9 cellular contexts compared by ENCODE assay signal in the genomic region with DNA sequence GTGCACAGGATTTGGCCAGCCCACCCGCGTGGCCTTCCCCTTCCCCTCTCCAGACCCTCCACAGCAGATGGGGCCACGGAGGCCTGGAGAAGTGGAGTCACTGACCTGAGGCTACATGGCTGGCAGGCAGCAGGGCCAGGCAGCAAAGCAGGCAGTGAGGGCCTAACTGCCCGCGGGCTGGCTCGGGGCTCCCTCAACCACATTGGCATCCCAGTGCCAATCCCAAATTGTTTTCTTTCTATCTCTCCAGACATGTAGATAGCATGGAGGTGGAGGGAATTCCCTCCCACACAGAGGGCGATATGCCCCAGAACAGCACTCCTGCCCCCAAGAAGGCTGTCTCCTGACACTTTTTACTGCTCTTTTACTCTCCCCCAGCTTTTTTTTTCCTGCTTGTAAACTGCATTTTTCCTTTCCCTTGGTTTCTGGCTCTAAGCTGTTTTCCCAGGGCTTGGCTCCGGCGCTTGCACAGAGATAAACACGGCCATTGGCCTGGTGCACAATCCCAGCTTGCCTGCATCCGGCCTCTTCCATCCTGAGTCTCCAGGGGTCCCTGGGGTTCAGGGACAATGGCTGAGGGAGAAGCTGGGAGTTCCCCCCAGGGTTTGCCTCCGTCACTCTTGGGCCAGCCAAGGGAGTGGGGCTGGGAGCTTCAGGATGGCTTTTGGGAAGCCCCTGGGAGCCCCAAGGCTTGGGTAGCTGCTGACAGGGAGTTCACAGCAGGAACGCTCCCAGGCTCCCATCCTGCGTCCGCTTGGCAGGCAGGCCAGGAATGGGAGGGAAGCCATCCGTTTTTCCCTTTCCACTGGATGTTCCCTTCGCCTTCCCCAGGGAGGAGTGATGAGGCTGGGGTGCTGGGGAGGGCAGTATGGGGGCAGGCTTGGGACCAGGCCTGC. TPM values are rescaled to one million over a fixed set of nuclear protein-coding genes. Genes with fewer than 3 reads are reported as not detected.
DNase-seq lines count a peak whose midpoint lies in the region; ATAC-seq and TF ChIP-seq lines count a peak whose summit lies in the region.
"Had no signal": no experiment of that assay in that cellular context is flagged by ENCODE, and none has a peak within 500 bp of the region (broad histone marks: within the 10 kb centered on the region; RNA-seq: fewer than 3 reads in every experiment).

No MANE protein-coding gene starts in this region.

- H3K36me3 Mint-ChIP-seq in type B pancreatic cell = no peaks in the 10 kb centered on the region

- no peaks in the 10 kb centered on the region for H3K9me3 ChIP-seq in Panc1 (ENCODE audit: control insufficient read depth, insufficient read depth, low read depth, low read length)
- H3K9me3 ChIP-seq in uterus = no peaks in the 10 kb centered on the region

- H3K27ac Mint-ChIP-seq in type B pancreatic cell = no peak overlapping the region

- in situ Hi-C loops in Panc1 (cut with HindIII; ENCODE audit: low pct_unique_long_range_greater_than_20kb, low sequenced_read_pairs) = no loop called here

- ATAC-seq in Panc1 (peak; percentile 23), HG03457 (IDR thresholded peaks at IDR 0.05; ENCODE audit: unreplicated experiment) (no peak)

- peaks cover 28% of the 10 kb centered on the region for H3K4me1 Mint-ChIP-seq in type B pancreatic cell (ENCODE audit: unreplicated experiment)

- no peak overlapping the region for H3K4me3 ChIP-seq in Panc1 (ENCODE audit: low read depth in 2 of 2, low read length in 2 of 2)
- H3K4me3 ChIP-seq in uterus = peak overlapping the region in 1 of 2 donors; percentile 1

- H3K27me3 ChIP-seq in Panc1 (ENCODE audit: control insufficient read depth, insufficient read depth, low read length) (no peaks in the 10 kb centered on the region), uterus (no peaks in the 10 kb centered on the region)

- POLR2A ChIA-PET in Panc1 (lab: Charles Lee) = interaction anchor here (0.6 kb wide), 1 partner anchor 355 kb away, joined by 3 read pairs; no protein-coding TSS in a partner anchor

- no peak for DNase-seq in Panc1 (ENCODE audit: low read depth, low spot score)
- DNase-seq in fibroblast of gingiva (ENCODE audit: low read depth) = peak; percentile 36
- DNase-seq in myocyte (ENCODE audit: low read depth) = peak; percentile 62
- peak; percentile 74 to 79 for DNase-seq in uterus
- DNase-seq in NCI-H524 (lab: John Stamatoyannopoulos, UW) = no peak
- no peak for DNase-seq in type B pancreatic cell (ENCODE audit: extremely low spot score, unreplicated experiment)
- DNase-seq: activated CD8-positive, alpha-beta memory T cell treated with anti-CD3 and anti-CD28 coated beads for 24 hours; NCI-H526 treated with DMSO at 0.1 percent for 48 hours had no signal

- intact Hi-C loops in Panc1 (cut with micrococcal nuclease; ENCODE audit: unreplicated experiment) (no loop called here), uterus (cut with DNase I; ENCODE audit: low total_unique reads) (no loop called here)

- TF ChIP-seq POLR2A in uterus (IDR thresholded peaks at IDR 0.05) = peak in 1 of 2 donors; percentile 14

- H3K27ac ChIP-seq in Panc1 (ENCODE audit: low read length) = peak overlapping the region; percentile 77
- H3K27ac ChIP-seq in uterus = peak overlapping the region; percentile 94 to 99

- TF ChIP-seq CTCF in Panc1 (IDR thresholded peaks at IDR 0.05) (no peak), uterus (IDR thresholded peaks at IDR 0.05) (no peak), type B pancreatic cell (conservative IDR thresholded peaks at IDR 0.05) (no peak)

- CTCF ChIA-PET in Panc1 (lab: Charles Lee) = interaction anchor here (0.6 kb wide), 1 partner anchor 108 kb away, joined by 3 read pairs; no protein-coding TSS in a partner anchor

- H3K36me3 ChIP-seq in Panc1 (ENCODE audit: control insufficient read depth, insufficient read depth, low read length) (no peaks in the 10 kb centered on the region), uterus (no peaks in the 10 kb centered on the region)

- peaks cover 46% of the 10 kb centered on the region for H3K4me1 ChIP-seq in Panc1 (ENCODE audit: control insufficient read depth, insufficient read depth, low read length)
- peaks cover 40 to 67% of the 10 kb centered on the region in 2 donors for H3K4me1 ChIP-seq in uterus

- H3K27me3 Mint-ChIP-seq in type B pancreatic cell = no peaks in the 10 kb centered on the region

- BruUV-seq in Panc1 (replicated peaks; lab: Mats Ljungman, UMichigan) = no TSS peak

- H3K4me3 Mint-ChIP-seq in type B pancreatic cell = no peak overlapping the region

- H3K9me3 Mint-ChIP-seq in type B pancreatic cell = no peaks in the 10 kb centered on the region

RNA-seq across cellular contexts. Expression of a gene that starts 7.0 kb away (rescaled TPM):
- total RNA-seq in Panc1 (2021; ENCODE audit: unreplicated experiment) = 76.4 TPM
- polyA plus RNA-seq in Panc1 (2012; ENCODE audit: insufficient read length) = 79.0 TPM
- 24.1 and 28.3 TPM in 2 replicates for total RNA-seq in myocyte
- polyA plus RNA-seq in myocyte (2012) = 98.4 TPM
- 100 to 1,000 TPM in 1 of 4 donors, 10 to 100 TPM in 3; 51.2 to 156 (median 55.3) TPM for total RNA-seq in uterus
- 65.2 and 86.1 TPM in 2 replicates for total RNA-seq in type B pancreatic cell (ENCODE audit: low replicate concordance)

RNA-seq across cellular contexts. Expression of a gene that starts 39.3 kb away (rescaled TPM):
- total RNA-seq in Panc1 (2021; ENCODE audit: unreplicated experiment) (282 TPM), myocyte (249 and 277 TPM in 2 replicates), uterus (100 to 1,000 TPM; 169 to 551 (median 202) TPM), type B pancreatic cell (ENCODE audit: low replicate concordance) (263 and 313 TPM in 2 replicates)
- 264 TPM for polyA plus RNA-seq in Panc1 (2012; ENCODE audit: insufficient read length)
- polyA plus RNA-seq in myocyte (2012) = 230 TPM

Comparison
In these comparisons a context has a peak if more than half of its experiments do, and no peak if none do; other contexts are left out.
1. DNase-seq: peak in fibroblast of gingiva (single experiment), myocyte (single experiment) and uterus (2 of 2); none in Panc1 (single experiment), NCI-H524 (0 of 2) and type B pancreatic cell (single experiment).